In the genomic region with DNA sequence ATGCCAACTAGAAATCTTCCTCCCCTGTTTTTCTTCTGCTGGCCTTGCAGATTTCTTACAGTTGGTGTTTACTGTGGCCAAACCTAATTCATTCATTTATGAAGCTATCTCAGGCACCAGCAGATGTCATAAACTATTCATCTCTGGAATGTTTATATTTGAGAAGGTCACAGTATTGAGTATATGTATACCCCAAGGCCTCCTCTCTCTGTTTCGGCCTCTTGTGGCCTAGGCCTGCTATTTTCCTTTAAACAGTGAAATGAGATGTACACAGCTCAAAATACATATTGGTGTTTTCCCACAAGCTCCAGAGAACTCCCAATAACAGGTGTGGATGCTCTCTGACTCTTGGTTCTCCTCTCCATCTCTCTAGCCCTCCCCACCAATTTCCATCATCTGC, we compare ENCODE assay signal across 19 cellular contexts.
DNase-seq lines count a peak whose midpoint lies in the region; ATAC-seq lines count a peak whose summit lies in the region.
"Had no signal": no experiment of that assay in that cellular context is flagged by ENCODE, and none has a peak within 500 bp of the region (broad histone marks: within the 10 kb centered on the region; RNA-seq: fewer than 3 reads in every experiment).

No MANE protein-coding gene starts in this region.

- ATAC-seq in GM19023 (IDR thresholded peaks at IDR 0.05; ENCODE audit: unreplicated experiment) (peak; percentile 73), GM21786 (IDR thresholded peaks at IDR 0.05; ENCODE audit: unreplicated experiment) (peak; percentile 73), HG03066 (IDR thresholded peaks at IDR 0.05; ENCODE audit: low read depth, unreplicated experiment) (peak; percentile 68), GM21423 (IDR thresholded peaks at IDR 0.05; ENCODE audit: unreplicated experiment) (no peak)
- peak; percentile 62 to 80 for ATAC-seq in stimulated activated naive B cell treated with anti-CD40 and anti-IgM and Interleukin-4, amounts not matched to agents 10 μg/mL and 1 μg/mL and 100 μg/mL, for 72 hours (replicated peaks)
- ATAC-seq: foreskin keratinocyte, psoas muscle had no signal

- no peaks in the 10 kb centered on the region for H3K36me3 Mint-ChIP-seq in stimulated activated naive B cell treated with anti-CD40 and anti-IgM and Interleukin-4, amounts not matched to agents 10 μg/mL and 1 μg/mL and 100 μg/mL, for 72 hours
- H3K36me3 Mint-ChIP-seq: activated naive CD8-positive, alpha-beta T cell; mesothelial cell of epicardium had no signal

- H3K9me3 Mint-ChIP-seq in stimulated activated naive B cell treated with anti-CD40 and anti-IgM and Interleukin-4, amounts not matched to agents 10 μg/mL and 1 μg/mL and 100 μg/mL, for 72 hours, result peaks cover 0 to under 1% of the 10 kb centered on the region in 2 donors
- H3K9me3 Mint-ChIP-seq: mesothelial cell of epicardium, neural crest cell had no signal

- DNase-seq in stimulated activated naive B cell treated with anti-CD40 and anti-IgM and Interleukin-4, amounts not matched to agents 10 μg/mL and 1 μg/mL and 100 μg/mL, for 72 hours, result no peak
- DNase-seq in NCI-H2029 (lab: John Stamatoyannopoulos, UW) (no peak), GDM1 (lab: John Stamatoyannopoulos, UW) (no peak)
- DNase-seq: activated CD4-positive, alpha-beta T cell treated with anti-CD3 and anti-CD28 coated beads, Interleukin-2, amount 50 U/mL, for 1 hour; activated T-cell treated with anti-CD3 and anti-CD28 coated beads, Interleukin-2, amount 50 U/mL, for 1 hour; AML-193; COR-L47; cortex of kidney; foreskin keratinocyte; NCI-H1105 treated with DMSO at 0.1 percent for 48 hours; psoas muscle; testis had no signal

- H3K4me3 Mint-ChIP-seq in stimulated activated naive B cell treated with anti-CD40 and anti-IgM and Interleukin-4, amounts not matched to agents 10 μg/mL and 1 μg/mL and 100 μg/mL, for 72 hours, result no peak overlapping the region
- H3K4me3 Mint-ChIP-seq: activated naive CD8-positive, alpha-beta T cell; mesothelial cell of epicardium; neural crest cell had no signal

- no peaks in the 10 kb centered on the region for H3K27me3 Mint-ChIP-seq in stimulated activated naive B cell treated with anti-CD40 and anti-IgM and Interleukin-4, amounts not matched to agents 10 μg/mL and 1 μg/mL and 100 μg/mL, for 72 hours

- H3K4me1 Mint-ChIP-seq in stimulated activated naive B cell treated with anti-CD40 and anti-IgM and Interleukin-4, amounts not matched to agents 10 μg/mL and 1 μg/mL and 100 μg/mL, for 72 hours, result peaks cover 0 to 2% of the 10 kb centered on the region in 2 donors

- no peak overlapping the region for H3K27ac Mint-ChIP-seq in stimulated activated naive B cell treated with anti-CD40 and anti-IgM and Interleukin-4, amounts not matched to agents 10 μg/mL and 1 μg/mL and 100 μg/mL, for 72 hours
- H3K27ac Mint-ChIP-seq: activated naive CD8-positive, alpha-beta T cell; mesothelial cell of epicardium had no signal
